ENCODE assay signal across 19 cellular contexts in genomic region chr2:61454383-61454782, GRCh38.
"Had no signal": no experiment of that assay in that cellular context is flagged by ENCODE, and none has a peak within 500 bp of the region (broad histone marks: within the 10 kb centered on the region; RNA-seq: fewer than 3 reads in every experiment).

No MANE protein-coding gene starts in this region.

- H3K36me3 ChIP-seq: lower lobe of right lung, right atrium auricular region had no signal

- H3K27me3 Mint-ChIP-seq: activated naive CD8-positive, alpha-beta T cell; progenitor cell of endocrine pancreas; stimulated activated naive CD8-positive, alpha-beta T cell treated with anti-CD3 and anti-CD28 coated beads, Interleukin-15, Interleukin-2, amounts not matched to agents 100 ng/mL and 50 ng/mL, for 24 hours had no signal

- DNase-seq: activated CD4-positive, alpha-beta T cell treated with anti-CD3 and anti-CD28 coated beads for 1 hour; activated CD4-positive, alpha-beta T cell treated with anti-CD3 and anti-CD28 coated beads, Interleukin-2, amount 50 U/mL, for 48 hours; activated gamma-delta T cell treated with Interleukin-2 at 50 U/mL for 16 hours; amygdala; body of pancreas; foreskin melanocyte; glutamatergic neuron; hippocampal formation; islet precursor cell; lower lobe of right lung; occipital lobe; uterus had no signal

- H3K27ac Mint-ChIP-seq: activated naive CD8-positive, alpha-beta T cell; nephron; progenitor cell of endocrine pancreas; stimulated activated naive CD8-positive, alpha-beta T cell treated with anti-CD3 and anti-CD28 coated beads, Interleukin-15, Interleukin-2, amounts not matched to agents 100 ng/mL and 50 ng/mL, for 24 hours had no signal

- H3K4me3 Mint-ChIP-seq: activated naive CD8-positive, alpha-beta T cell; nephron; stimulated activated naive CD8-positive, alpha-beta T cell treated with anti-CD3 and anti-CD28 coated beads, Interleukin-15, Interleukin-2, amounts not matched to agents 100 ng/mL and 50 ng/mL, for 24 hours had no signal

- H3K9me3 ChIP-seq: lower lobe of right lung, right atrium auricular region, uterus had no signal

- H3K4me3 ChIP-seq: body of pancreas, lower lobe of right lung, right atrium auricular region, tibial nerve, uterus had no signal

- H3K9me3 Mint-ChIP-seq: stimulated activated naive CD8-positive, alpha-beta T cell treated with anti-CD3 and anti-CD28 coated beads, Interleukin-15, Interleukin-2, amounts not matched to agents 100 ng/mL and 50 ng/mL, for 24 hours had no signal

- H3K27me3 ChIP-seq: body of pancreas, right atrium auricular region, tibial nerve, uterus had no signal

- H3K27ac ChIP-seq: body of pancreas, lower lobe of right lung, right atrium auricular region, tibial nerve, uterus, VCaP had no signal

- ATAC-seq: body of pancreas, lower lobe of right lung had no signal
